23 cellular contexts compared by ENCODE assay signal in genomic region chr5:171639966-171640365, GRCh38.
DNase-seq lines count a peak whose midpoint lies in the region; ATAC-seq, FAIRE-seq and TF ChIP-seq lines count a peak whose summit lies in the region.
"Had no signal": no experiment of that assay in that cellular context is flagged by ENCODE, and none has a peak within 500 bp of the region (broad histone marks: within the 10 kb centered on the region; RNA-seq: fewer than 3 reads in every experiment).

No MANE protein-coding gene starts in this region.

- H2AFZ ChIP-seq in SK-N-SH (ENCODE audit: low read depth): no peak overlapping the region
- H2AFZ ChIP-seq in GM23248: no peak overlapping the region
- H2AFZ ChIP-seq in astrocyte (ENCODE audit: low read depth, low read length): no peak overlapping the region

- no peak for FAIRE-seq in astrocyte (lab: Jason Lieb, UNC)
- no peak for FAIRE-seq in frontal cortex (lab: Jason Lieb, UNC)
- FAIRE-seq: GM12891, HepG2 had no signal

- H3K9me2 ChIP-seq in SK-N-SH (no peaks in the 10 kb centered on the region), GM23248 (ENCODE audit: insufficient read depth) (no peaks in the 10 kb centered on the region)

- no peak overlapping the region for H3K4me3 Mint-ChIP-seq in astrocyte (ENCODE audit: unreplicated experiment)
- no peak overlapping the region for H3K4me3 Mint-ChIP-seq in CD4-positive, alpha-beta T cell

- H3K27ac ChIP-seq in SK-N-SH (ENCODE audit: low read depth in 2 of 2, low read length in 1 of 2) (no peak overlapping the region), GM23248 (no peak overlapping the region), astrocyte (ENCODE audit: low read depth, low read length) (no peak overlapping the region)
- no peak overlapping the region for H3K27ac ChIP-seq in CD4-positive, alpha-beta T cell (ENCODE audit: low read depth, low read length)
- H3K27ac ChIP-seq: BLaER1, KMS-11, SJSA1 had no signal

- no peaks in the 10 kb centered on the region for H4K20me1 ChIP-seq in SK-N-SH (ENCODE audit: insufficient read depth)
- no peaks in the 10 kb centered on the region for H4K20me1 ChIP-seq in GM23248 (ENCODE audit: insufficient read depth)
- H4K20me1 ChIP-seq in astrocyte (ENCODE audit: insufficient read depth, low read length): no peaks in the 10 kb centered on the region
- H4K20me1 ChIP-seq: BLaER1 had no signal

- CTCF ChIA-PET in SK-N-SH (lab: Yijun Ruan, JAX): interaction anchor here (0.8 to 1.7 kb wide), 4 partner anchors 9 to 267 kb away, joined by 3 to 4 read pairs (median 4); no protein-coding TSS in a partner anchor
- CTCF ChIA-PET in CD4-positive, alpha-beta T cell (lab: Charles Lee): no interaction called here

- peak; percentile 45; the same call in 2 of the 3 replicates for ATAC-seq in SK-N-SH treated with all-trans-retinoic acid at 6 μM for 48 hours
- ATAC-seq in CD4-positive, alpha-beta T cell (ENCODE audit: poor library complexity): no peak
- ATAC-seq: HepG2 had no signal

- no peaks in the 10 kb centered on the region for H3F3A ChIP-seq in SK-N-SH (replicated peaks; ENCODE audit: insufficient read depth)
- no peaks in the 10 kb centered on the region for H3F3A ChIP-seq in GM23248 (ENCODE audit: insufficient read depth)

- H3K4me1 Mint-ChIP-seq in astrocyte (ENCODE audit: low read depth, unreplicated experiment): peaks cover 7% of the 10 kb centered on the region
- no peaks in the 10 kb centered on the region for H3K4me1 Mint-ChIP-seq in CD4-positive, alpha-beta T cell (ENCODE audit: low read depth)

- H3K79me2 ChIP-seq in SK-N-SH (ENCODE audit: insufficient read depth) (no peaks in the 10 kb centered on the region), GM23248 (ENCODE audit: insufficient read depth) (no peaks in the 10 kb centered on the region), astrocyte (ENCODE audit: insufficient read depth, low read length) (no peaks in the 10 kb centered on the region)

- POLR2A ChIA-PET in SK-N-SH (lab: Yijun Ruan, JAX): no interaction called here
- POLR2A ChIA-PET in CD4-positive, alpha-beta T cell (lab: Charles Lee): no interaction called here

- H3K9me3 ChIP-seq in SK-N-SH: no peaks in the 10 kb centered on the region
- no peaks in the 10 kb centered on the region for H3K9me3 ChIP-seq in GM23248 (ENCODE audit: low read depth)
- H3K9me3 ChIP-seq in astrocyte (ENCODE audit: insufficient read depth, low read depth, low read length): no peaks in the 10 kb centered on the region
- H3K9me3 ChIP-seq in CD4-positive, alpha-beta T cell (ENCODE audit: control insufficient read depth, low read length): no peaks in the 10 kb centered on the region
- H3K9me3 ChIP-seq: BLaER1, SJSA1 had no signal

- H3K27me3 Mint-ChIP-seq in astrocyte (ENCODE audit: low read depth, unreplicated experiment): peaks cover 34% of the 10 kb centered on the region
- H3K27me3 Mint-ChIP-seq in CD4-positive, alpha-beta T cell: peaks cover 11% of the 10 kb centered on the region

- no peaks in the 10 kb centered on the region for H3K36me3 Mint-ChIP-seq in astrocyte (ENCODE audit: low read depth, unreplicated experiment)
- no peaks in the 10 kb centered on the region for H3K36me3 Mint-ChIP-seq in CD4-positive, alpha-beta T cell (ENCODE audit: low read depth)

- H3K4me2 ChIP-seq in SK-N-SH: no peak overlapping the region
- no peak overlapping the region for H3K4me2 ChIP-seq in GM23248 (ENCODE audit: unreplicated experiment)
- no peak overlapping the region for H3K4me2 ChIP-seq in astrocyte (ENCODE audit: low read length)
- H3K4me2 ChIP-seq: BLaER1, KMS-11 had no signal

- H3K36me3 ChIP-seq in SK-N-SH (replicated peaks in 1 of 2; ENCODE audit: control insufficient read depth in 1 of 2, insufficient read depth in 2 of 2, low read length in 1 of 2) (no peaks in the 10 kb centered on the region), GM23248 (ENCODE audit: low read depth) (no peaks in the 10 kb centered on the region), astrocyte (ENCODE audit: insufficient read depth, low read length) (no peaks in the 10 kb centered on the region)
- H3K36me3 ChIP-seq: BLaER1, SJSA1 had no signal

- 74% methylated on average over 4 of the region's 4 CpGs for WGBS in SK-N-SH (ENCODE audit: low lambda C conversion rate)
- WGBS in GM23248 (ENCODE audit: low coverage in 1 of 2, low lambda C conversion rate in 2 of 2, missing lambda C conversion rate in 2 of 2), 2 experiments: 22 to 30% methylated on average over 4 of the region's 4 CpGs

- intact Hi-C loops in CD4-positive, alpha-beta T cell (cut with DNase I, micrococcal nuclease): no loop called here

- peaks cover 3% of the 10 kb centered on the region for H3K9me3 Mint-ChIP-seq in astrocyte (ENCODE audit: unreplicated experiment)
- no peaks in the 10 kb centered on the region for H3K9me3 Mint-ChIP-seq in CD4-positive, alpha-beta T cell

- TF ChIP-seq RAD21 in SK-N-SH (IDR thresholded peaks at IDR 0.05; ENCODE audit: low read length): no peak

- no peak for DNase-seq in SK-N-SH
- DNase-seq in GM23248: peak; percentile 14
- peak; percentile 18 for DNase-seq in astrocyte (ENCODE audit: low read depth)
- peak; percentile 20 for DNase-seq in iris pigment epithelial cell (ENCODE audit: low read depth)
- no peak for DNase-seq in CD4-positive, alpha-beta T cell
- DNase-seq in putamen (ENCODE audit: low spot score): no peak
- DNase-seq in frontal cortex (ENCODE audit: low spot score in 2 of 2): no peak
- DNase-seq: 8988T, DMS79 treated with DMSO at 0.1 percent for 48 hours, GF-D8, GOT3, MM.1S, NCI-H1092 treated with DMSO at 0.1 percent for 48 hours, NCI-H187, NCI-H345, NCI-H526 treated with DMSO at 0.1 percent for 48 hours, RPMI8226 had no signal

- in situ Hi-C loops in GM23248 (cut with MboI): loop anchor here (10.0 to 25.0 kb wide), 2 partner anchors 195 to 397 kb away; no protein-coding TSS in a partner anchor

- no peak overlapping the region for H3K4me3 ChIP-seq in SK-N-SH (ENCODE audit: low read depth in 2 of 2, low read length in 1 of 2)
- no peak overlapping the region for H3K4me3 ChIP-seq in GM23248
- no peak overlapping the region for H3K4me3 ChIP-seq in astrocyte (ENCODE audit: insufficient read depth, low read depth, low read length)
- H3K4me3 ChIP-seq: BLaER1, SJSA1 had no signal

- H3K27me3 ChIP-seq in SK-N-SH (ENCODE audit: insufficient read depth): no peaks in the 10 kb centered on the region
- H3K27me3 ChIP-seq in GM23248 (replicated peaks; ENCODE audit: insufficient read depth): peaks cover 61% of the 10 kb centered on the region
- no peaks in the 10 kb centered on the region for H3K27me3 ChIP-seq in astrocyte (ENCODE audit: insufficient read depth, low read length)
- peaks cover 6% of the 10 kb centered on the region for H3K27me3 ChIP-seq in CD4-positive, alpha-beta T cell (ENCODE audit: control insufficient read depth, insufficient read depth, low read length)
- H3K27me3 ChIP-seq: BLaER1, SJSA1 had no signal

- TF ChIP-seq EP300 in SK-N-SH (IDR thresholded peaks at IDR 0.05; ENCODE audit: borderline replicate concordance in 1 of 2, low read depth in 1 of 2, low read length in 1 of 2): no peak

- H3K27ac Mint-ChIP-seq in astrocyte (ENCODE audit: unreplicated experiment): no peak overlapping the region
- H3K27ac Mint-ChIP-seq in CD4-positive, alpha-beta T cell: no peak overlapping the region

- no peak overlapping the region for H3K9ac ChIP-seq in SK-N-SH
- no peak overlapping the region for H3K9ac ChIP-seq in GM23248
- H3K9ac ChIP-seq in astrocyte (ENCODE audit: low read length): no peak overlapping the region
- H3K9ac ChIP-seq: BLaER1, KMS-11 had no signal

- TF ChIP-seq CTCF in SK-N-SH (IDR thresholded peaks at IDR 0.05) (no peak), astrocyte (IDR thresholded peaks at IDR 0.05; ENCODE audit: insufficient read depth, low read depth, low read length) (no peak)
- TF ChIP-seq CTCF in CD4-positive, alpha-beta T cell (IDR thresholded peaks at IDR 0.05): no peak

- peaks cover 0 to 10% of the 10 kb centered on the region in 2 experiments; a peak in 1 of 4 replicates for H3K4me1 ChIP-seq in SK-N-SH (ENCODE audit: control insufficient read depth in 1 of 2, insufficient read depth in 2 of 2, low read depth in 1 of 2, low read length in 1 of 2)
- no peaks in the 10 kb centered on the region for H3K4me1 ChIP-seq in GM23248 (ENCODE audit: insufficient read depth)
- H3K4me1 ChIP-seq in astrocyte (ENCODE audit: insufficient read depth, low read length): no peaks in the 10 kb centered on the region

TF ChIP-seq in SK-N-SH treated with all-trans-retinoic acid at 6 μM for 48 hours, 23 proteins besides CTCF, POLR2A, EP300 and RAD21 (continues in another document):
- TF ChIP-seq ISL1 (CRISPR knock-in tag; IDR thresholded peaks at IDR 0.05): no peak
- TF ChIP-seq ZNF565 (CRISPR knock-in tag; conservative IDR thresholded peaks at IDR 0.05; ENCODE audit: low read depth): no peak
- no peak for TF ChIP-seq ZNF8 (CRISPR knock-in tag; IDR thresholded peaks at IDR 0.05)

TF ChIP-seq in SK-N-SH, 30 proteins besides CTCF, POLR2A, EP300 and RAD21:
- no peak for TF ChIP-seq MXI1 (IDR thresholded peaks at IDR 0.05; ENCODE audit: low read depth, low read length)
- no peak for TF ChIP-seq EZH2phosphoT487 (IDR thresholded peaks at IDR 0.05; ENCODE audit: borderline replicate concordance, low read depth)
- TF ChIP-seq JUND (IDR thresholded peaks at IDR 0.05): no peak
- no peak for TF ChIP-seq PBX3 (IDR thresholded peaks at IDR 0.05)
- no peak for TF ChIP-seq NRF1 (IDR thresholded peaks at IDR 0.05; ENCODE audit: low read depth, low read length)

Comparison
In these comparisons a context has a peak if more than half of its experiments do, and no peak if none do; other contexts are left out.
1. DNase-seq: peak in GM23248 (single experiment), astrocyte (single experiment) and iris pigment epithelial cell (single experiment); none in SK-N-SH (single experiment), CD4-positive, alpha-beta T cell (0 of 10), putamen (single experiment) and frontal cortex (0 of 2).